11 cellular contexts compared by ENCODE assay signal in genomic region chr3:14809611-14810010, GRCh38. TPM values are rescaled to one million over a fixed set of nuclear protein-coding genes. Genes with fewer than 3 reads are reported as not detected.
DNase-seq lines count a peak whose midpoint lies in the region; ATAC-seq, FAIRE-seq and TF ChIP-seq lines count a peak whose summit lies in the region.
"Not testable (repeated sequence)": the region's sequence is repeated elsewhere in the genome, so short reads cannot be mapped to it uniquely, and the experiment has no call there.
"Had no signal": no experiment of that assay in that cellular context is flagged by ENCODE, and none has a peak within 500 bp of the region (broad histone marks: within the 10 kb centered on the region; RNA-seq: fewer than 3 reads in every experiment).

No MANE protein-coding gene starts in this region.

- not testable (repeated sequence) for DNase-seq in NT2/D1 (ENCODE audit: low read depth, low spot score); H1 (ENCODE audit: low read depth in 1 of 2, low spot score in 2 of 2); heart right ventricle
- peak; percentile 55 for DNase-seq in iPS-NIHi7 (ENCODE audit: extremely low spot score)
- DNase-seq in posterior vena cava (ENCODE audit: low spot score): peak; percentile 55

- not testable (repeated sequence) for H2BK20ac ChIP-seq in H1 (ENCODE audit: low read length)

- H3K9ac ChIP-seq in NT2/D1 (ENCODE audit: insufficient read length, low read depth): peak overlapping the region; percentile 73
- not testable (repeated sequence) for H3K9ac ChIP-seq in H1 (replicated peaks in 1 of 4; ENCODE audit: extremely low read depth in 1 of 4, low read depth in 3 of 4, low read length in 3 of 4); mucosa of rectum (ENCODE audit: low read depth in 1 of 2, low read length in 2 of 2)
- peak overlapping the region in 2 of 5 donors; percentile 17 to 44 for H3K9ac ChIP-seq in subcutaneous abdominal adipose tissue (ENCODE audit: low read length in 5 of 5)

- ATAC-seq in heart right ventricle: not testable (repeated sequence)

- not testable (repeated sequence) for H2BK5ac ChIP-seq in H1 (ENCODE audit: low read depth, low read length)

- TF ChIP-seq RAD21 in H1 (IDR thresholded peaks at IDR 0.05 in 1 of 2, conservative IDR thresholded peaks at IDR 0.05 in 1 of 2; ENCODE audit: low read depth in 2 of 2, low read length in 2 of 2): not testable (repeated sequence)

- not testable (repeated sequence) for H4K91ac ChIP-seq in H1 (replicated peaks; ENCODE audit: insufficient read length, low read length)

- POLR2A ChIA-PET in H1 (lab: Charles Lee; ENCODE audit: partially characterized antibody): interaction anchor here (0.9 kb wide), 1 partner anchor 18 kb away, joined by 3 read pairs; no protein-coding TSS in a partner anchor

- intact Hi-C loops in heart right ventricle (cut with DNase I): loop anchor here in 3 of 10 donors (5.0 to 10.0 kb wide), 4 partner anchors 38 to 88 kb away; no protein-coding TSS in a partner anchor
- intact Hi-C loops in posterior vena cava (cut with DNase I): not testable (repeated sequence)

- not testable (repeated sequence) for H2AK5ac ChIP-seq in H1 (ENCODE audit: low read depth, low read length)

- not testable (repeated sequence) for H3K23ac ChIP-seq in H1 (ENCODE audit: insufficient read length)

- not testable (repeated sequence) for FAIRE-seq in H1 (lab: Jason Lieb, UNC)

- peak overlapping the region; percentile 82; the same call in 1 of the 2 replicates for H2BK12ac ChIP-seq in H1 (ENCODE audit: low read depth, low read length)

- H3K4me1 ChIP-seq in NT2/D1 (ENCODE audit: insufficient read depth, insufficient read length) (peaks cover 14% of the 10 kb centered on the region), heart right ventricle (peaks cover 7 to 75% (median 58%) of the 10 kb centered on the region in 9 donors), subcutaneous abdominal adipose tissue (ENCODE audit: control insufficient read depth in 5 of 5, insufficient read depth in 5 of 5, low read length in 5 of 5) (peaks cover 17 to 73% (median 41%) of the 10 kb centered on the region in 5 donors)
- not testable (repeated sequence) for H3K4me1 ChIP-seq in H1 (replicated peaks in 1 of 4; ENCODE audit: control insufficient read depth in 3 of 4, insufficient read depth in 4 of 4, low read length in 3 of 4); mucosa of rectum (ENCODE audit: control insufficient read depth in 2 of 2, insufficient read depth in 2 of 2, low read length in 2 of 2)

- not testable (repeated sequence) for H4K8ac ChIP-seq in H1 (ENCODE audit: extremely low read depth, insufficient read depth, low read length)

- H3K79me2 ChIP-seq in H1 (ENCODE audit: control insufficient read depth in 1 of 2, insufficient read depth in 2 of 2, low read length in 2 of 2): not testable (repeated sequence)

- not testable (repeated sequence) for H3K27ac ChIP-seq in H1 (ENCODE audit: low read depth, low read length); mucosa of rectum (ENCODE audit: low read depth in 2 of 2, low read length in 2 of 2)
- H3K27ac ChIP-seq in heart right ventricle (peak overlapping the region in 9 of 10 donors; percentile 67 to 83 (median 76)), subcutaneous abdominal adipose tissue (ENCODE audit: low read depth, low read length) (peak overlapping the region; percentile 78)

- peak overlapping the region; percentile 94 for H2AFZ ChIP-seq in H1 (ENCODE audit: low read length)

- H4K20me1 ChIP-seq in H1 (replicated peaks in 1 of 2; ENCODE audit: control insufficient read depth in 1 of 2, insufficient read depth in 2 of 2, low read length in 2 of 2): not testable (repeated sequence)

- H3K14ac ChIP-seq in H1 (ENCODE audit: insufficient read length): not testable (repeated sequence)

- not testable (repeated sequence) for H3K4ac ChIP-seq in H1 (replicated peaks; ENCODE audit: insufficient read length, low read depth, low read length)

- not testable (repeated sequence) for TF ChIP-seq POLR2A in H1 (IDR thresholded peaks at IDR 0.05; ENCODE audit: control extremely low read depth in 1 of 2, low read depth in 2 of 2, low read length in 2 of 2)

- H3K36me3 ChIP-seq in NT2/D1 (ENCODE audit: insufficient read depth, insufficient read length, low read length); H1 (ENCODE audit: control insufficient read depth in 2 of 4, insufficient read depth in 4 of 4, low read length in 3 of 4); heart right ventricle; mucosa of rectum (ENCODE audit: control insufficient read depth in 2 of 2, insufficient read depth in 2 of 2, low read length in 2 of 2); subcutaneous abdominal adipose tissue (ENCODE audit: control insufficient read depth in 5 of 5, insufficient read depth in 5 of 5, low read length in 5 of 5): not testable (repeated sequence)

- CTCF ChIA-PET in H1 (lab: Charles Lee; ENCODE audit: partially characterized antibody): interaction anchor here (1.1 kb wide), 1 partner anchor 54 kb away, joined by 3 read pairs; no protein-coding TSS in a partner anchor

- not testable (repeated sequence) for H3K18ac ChIP-seq in H1 (ENCODE audit: extremely low read depth, low read length)

- peak overlapping the region; percentile 41 for H3K4me3 ChIP-seq in NT2/D1 (ENCODE audit: insufficient read length, low read depth)
- H3K4me3 ChIP-seq in H1 (ENCODE audit: extremely low read depth in 1 of 4, insufficient read depth in 2 of 4, low read depth in 3 of 4, low read length in 4 of 4): peak overlapping the region; percentile 50 to 68 (median 58)
- peak overlapping the region in 8 of 10 donors; percentile 33 to 58 (median 50) for H3K4me3 ChIP-seq in heart right ventricle
- H3K4me3 ChIP-seq in mucosa of rectum (ENCODE audit: low read length in 2 of 2): peak overlapping the region; percentile 17 to 50
- peak overlapping the region in 4 of 5 donors; percentile 62 to 70 (median 63) for H3K4me3 ChIP-seq in subcutaneous abdominal adipose tissue (ENCODE audit: low read depth in 1 of 5, low read length in 5 of 5)

- H3K79me1 ChIP-seq in H1 (ENCODE audit: low read depth, low read length): not testable (repeated sequence)

- H3K23me2 ChIP-seq in H1 (ENCODE audit: low read depth, low read length): peaks cover 19% of the 10 kb centered on the region; the same call in 1 of the 2 replicates

- H2BK120ac ChIP-seq in H1 (replicated peaks; ENCODE audit: low read depth, low read length): not testable (repeated sequence)

- 54% methylated on average over 7 of the region's 9 CpGs; no CpG with 5 or more reads in 1 of the 2 experiments for WGBS in H1 (ENCODE audit: extremely low coverage in 1 of 2, insufficient coverage in 1 of 2, insufficient read length in 1 of 2, insufficient replicate concordance in 2 of 2, low coverage in 1 of 2, low lambda C conversion rate in 2 of 2, missing lambda C conversion rate in 1 of 2), 2 experiments
- WGBS in heart right ventricle, 2 donors: 68% methylated on average over 9 of the region's 9 CpGs

- not testable (repeated sequence) for TF ChIP-seq CTCF in H1 (IDR thresholded peaks at IDR 0.05; ENCODE audit: control extremely low read depth in 1 of 3, insufficient read depth in 1 of 3, low read depth in 1 of 3, low read length in 3 of 3); heart right ventricle (IDR thresholded peaks at IDR 0.05)

- H3K9me3 ChIP-seq in NT2/D1 (ENCODE audit: insufficient read depth, low read length); H1 (ENCODE audit: insufficient read depth in 2 of 2, low read depth in 1 of 2, low read length in 1 of 2); heart right ventricle; mucosa of rectum (ENCODE audit: control insufficient read depth in 2 of 2, low read length in 2 of 2); subcutaneous abdominal adipose tissue (ENCODE audit: control insufficient read depth in 5 of 5, low read length in 5 of 5): not testable (repeated sequence)

- H3K56ac ChIP-seq in H1 (replicated peaks; ENCODE audit: insufficient read length, low read depth, low read length): not testable (repeated sequence)

- H2BK15ac ChIP-seq in H1 (ENCODE audit: low read length): not testable (repeated sequence)

- peak overlapping the region; percentile 71 to 91 for H3K4me2 ChIP-seq in H1 (ENCODE audit: insufficient read depth in 1 of 2, low read depth in 2 of 2, low read length in 2 of 2)

- H4K5ac ChIP-seq in H1 (ENCODE audit: insufficient read length, low read depth, low read length): not testable (repeated sequence)

- not testable (repeated sequence) for TF ChIP-seq EP300 in H1 (IDR thresholded peaks at IDR 0.05; ENCODE audit: borderline replicate concordance in 1 of 2, low read depth in 2 of 2, low read length in 2 of 2)

- H3K27me3 ChIP-seq in NT2/D1 (ENCODE audit: insufficient read depth, insufficient read length) (peaks cover 51% of the 10 kb centered on the region), H1 (replicated peaks in 1 of 4; ENCODE audit: control insufficient read depth in 3 of 4, extremely low read depth in 1 of 4, insufficient read depth in 3 of 4, low read length in 3 of 4) (peaks cover 7 to 45% (median 37%) of the 10 kb centered on the region in 4 experiments), heart right ventricle (peaks cover 4 to 67% (median 31%) of the 10 kb centered on the region in 7 donors), mucosa of rectum (ENCODE audit: control insufficient read depth in 2 of 2, insufficient read depth in 2 of 2, low read length in 2 of 2) (peaks cover 2 to 17% of the 10 kb centered on the region in 2 donors), subcutaneous abdominal adipose tissue (ENCODE audit: control insufficient read depth in 5 of 5, insufficient read depth in 4 of 5, low read length in 5 of 5) (peaks cover 4 to 18% (median 7%) of the 10 kb centered on the region in 5 donors)

TF ChIP-seq in H1, 55 proteins besides CTCF, POLR2A, EP300 and RAD21:
- TF ChIP-seq TAF1 (IDR thresholded peaks at IDR 0.05; ENCODE audit: low read depth, low read length): 0 out of 2 replicates have a peak, but pooled peaks have one; percentile 3

RNA-seq across cellular contexts. Expression of gene FGD5, which starts 9.2 kb away (rescaled TPM):
- total RNA-seq in H1 (2021; fragmentation: NEBNext Ultra II Directional; extraction: Animal tissue kit (Norgen Biotek cat#: 25700)): 14.3 and 15.3 TPM in 2 replicates
- polyA plus RNA-seq in H1 (2011; rRNA removed) (4.7 and 6.0 TPM in 2 replicates), heart right ventricle (10 to 100 TPM in 1 of 2 donors, 1 to 10 TPM in 1; 8.9 to 11.0 TPM)
- 6.1 TPM for polyA plus RNA-seq in H1 (2011; cell fraction: cytosol; rRNA removed)
- 8.1 TPM for polyA plus RNA-seq in H1 (2011; cell fraction: nucleus; rRNA removed)
- 6.0 to 11.3 TPM (median 8.8 TPM) in 4 replicates for polyA plus RNA-seq in H1 (2012, experiment 1 of 2)
- polyA plus RNA-seq in H1 (2012, experiment 2 of 2): 4.3 TPM
- polyA plus RNA-seq in H1 (2013, experiment 1 of 2): 9.0 TPM
- 9.6 TPM for polyA plus RNA-seq in H1 (2013, experiment 2 of 2)
- 9.0 and 9.7 TPM in 2 replicates for polyA minus RNA-seq in H1 (2011; rRNA and poly(A)+ RNA removed)
- 6.8 TPM for polyA minus RNA-seq in H1 (2011; cell fraction: cytosol; rRNA and poly(A)+ RNA removed)
- 7.9 TPM for polyA minus RNA-seq in H1 (2011; cell fraction: nucleus; rRNA and poly(A)+ RNA removed)
- total RNA-seq in heart right ventricle (10 to 100 TPM; 10.8 to 23.4 (median 16.6) TPM), posterior vena cava (10 to 100 TPM; 34.7 to 35.4 TPM)
- total RNA-seq: activated CD8-positive, alpha-beta memory T cell treated with anti-CD3 and anti-CD28 coated beads for 36 hours; LHCN-M2; osteocyte had no signal
- polyA plus RNA-seq: naive thymus-derived CD4-positive, alpha-beta T cell had no signal
